Comparison of ENCODE assay signal across 8 cellular contexts in genomic region chr16:21300309-21301167, GRCh38. TPM values are rescaled to one million over a fixed set of nuclear protein-coding genes. Genes with fewer than 3 reads are reported as not detected.
DNase-seq lines count a peak whose midpoint lies in the region; ATAC-seq and TF ChIP-seq lines count a peak whose summit lies in the region.

No MANE protein-coding gene starts in this region.

- H3K4me3 ChIP-seq in KMS-11 (IDR thresholded peaks at IDR 0.05; ENCODE audit: insufficient read depth, low read depth, low read length) (peak overlapping the region; percentile 57), PC-3 (ENCODE audit: low read length) (peak overlapping the region; percentile 81), vagina (peak overlapping the region; percentile 74 to 80)

- H3K36me3 ChIP-seq in ES-I3 (ENCODE audit: insufficient read depth, low read length) (no peaks in the 10 kb centered on the region), KMS-11 (ENCODE audit: insufficient read depth) (no peaks in the 10 kb centered on the region), PC-3 (ENCODE audit: low read depth, low read length) (no peaks in the 10 kb centered on the region), vagina (no peaks in the 10 kb centered on the region)

- H3K4me3 Mint-ChIP-seq in activated naive CD8-positive, alpha-beta T cell treated with anti-CD3 and anti-CD28 coated beads for 36 hours: peak overlapping the region; percentile 89

- H4K20me1 ChIP-seq in KMS-11 (ENCODE audit: insufficient read depth): no peaks in the 10 kb centered on the region
- no peaks in the 10 kb centered on the region for H4K20me1 ChIP-seq in PC-3 (ENCODE audit: low read length)

- DNase-seq in PC-3 (peak; percentile 98), Right ventricle myocardium inferior (ENCODE audit: missing footprints) (peak; percentile 91), occipital lobe (lab: John Stamatoyannopoulos, UW) (peak; percentile 94), vagina (ENCODE audit: extremely low spot score in 2 of 2) (peak in 1 of 2 donors; percentile 100)
- DNase-seq in activated naive CD8-positive, alpha-beta T cell treated with anti-CD3 and anti-CD28 coated beads for 36 hours: peak; percentile 59

- ATAC-seq in GM21737 (IDR thresholded peaks at IDR 0.05; ENCODE audit: unreplicated experiment): peak; percentile 54
- peak; percentile 74 for ATAC-seq in PC-3
- peak; percentile 99 for ATAC-seq in Right ventricle myocardium inferior

- H3K4me2 ChIP-seq in KMS-11 (peak overlapping the region; percentile 66), PC-3 (ENCODE audit: low read length) (peak overlapping the region; percentile 100)

- peak; percentile 77 for TF ChIP-seq CTCF in KMS-11 (conservative IDR thresholded peaks at IDR 0.05; ENCODE audit: low read depth, low read length)
- TF ChIP-seq CTCF in PC-3 (conservative IDR thresholded peaks at IDR 0.05; ENCODE audit: low read depth, low read length): peak; percentile 86
- TF ChIP-seq CTCF in vagina (IDR thresholded peaks at IDR 0.05): peak; percentile 57 to 75 (median 71)

- H3K79me2 ChIP-seq in KMS-11 (ENCODE audit: insufficient read depth, low read depth) (no peaks in the 10 kb centered on the region), PC-3 (ENCODE audit: low read length) (peaks cover 6% of the 10 kb centered on the region; the same call in 1 of the 2 replicates)

- TF ChIP-seq POLR2A in vagina (IDR thresholded peaks at IDR 0.05): peak in 1 of 2 donors; percentile 69

- H3F3A ChIP-seq in PC-3 (ENCODE audit: low read length, unreplicated experiment): no peaks in the 10 kb centered on the region

- H3K27me3 Mint-ChIP-seq in activated naive CD8-positive, alpha-beta T cell treated with anti-CD3 and anti-CD28 coated beads for 36 hours: peaks cover 78% of the 10 kb centered on the region

- peak overlapping the region; percentile 49 for H3K27ac Mint-ChIP-seq in activated naive CD8-positive, alpha-beta T cell treated with anti-CD3 and anti-CD28 coated beads for 36 hours

- peak overlapping the region; percentile 63 for H3K27ac ChIP-seq in KMS-11
- peak overlapping the region; percentile 75 for H3K27ac ChIP-seq in PC-3 (ENCODE audit: low read length)
- H3K27ac ChIP-seq in vagina: peak overlapping the region; percentile 94

- intact Hi-C loops in PC-3 (cut with micrococcal nuclease): loop anchor here (1.0 to 5.0 kb wide), 4 partner anchors 113 to 450 kb away; no protein-coding TSS in a partner anchor
- intact Hi-C loops in Right ventricle myocardium inferior (cut with DNase I): loop anchor here (1.0 to 10.0 kb wide), 5 partner anchors 22 to 254 kb away; partner anchors contain the start of gene CRYM
- intact Hi-C loops in vagina (cut with DNase I): loop anchor here (5.0 to 10.0 kb wide), 2 partner anchors 116 to 143 kb away; partner anchors contain the start of gene LDAF1

- no peaks in the 10 kb centered on the region for H3K9me3 ChIP-seq in ES-I3 (ENCODE audit: control insufficient read depth, insufficient read depth, low read length)
- H3K9me3 ChIP-seq in PC-3 (ENCODE audit: low read length): no peaks in the 10 kb centered on the region
- no peaks in the 10 kb centered on the region for H3K9me3 ChIP-seq in vagina

- H3K9me2 ChIP-seq in PC-3 (replicated peaks; ENCODE audit: low read length): no peaks in the 10 kb centered on the region

- no peaks in the 10 kb centered on the region for H3K36me3 Mint-ChIP-seq in activated naive CD8-positive, alpha-beta T cell treated with anti-CD3 and anti-CD28 coated beads for 36 hours

- H3K9me3 Mint-ChIP-seq in activated naive CD8-positive, alpha-beta T cell treated with anti-CD3 and anti-CD28 coated beads for 36 hours: no peaks in the 10 kb centered on the region

- CTCF ChIA-PET in PC-3 (lab: Charles Lee): interaction anchor here (0.6 to 1.7 kb wide), 11 partner anchors 15 to 858 kb away, joined by 3 to 11 read pairs (median 4); partner anchors contain the start of gene LDAF1

- H3K4me1 Mint-ChIP-seq in activated naive CD8-positive, alpha-beta T cell treated with anti-CD3 and anti-CD28 coated beads for 36 hours: peaks cover 21% of the 10 kb centered on the region

- H2AFZ ChIP-seq in KMS-11 (ENCODE audit: low read depth): peak overlapping the region; percentile 90
- peak overlapping the region; percentile 91 for H2AFZ ChIP-seq in PC-3 (ENCODE audit: low read length)

- H3K4me1 ChIP-seq in ES-I3 (ENCODE audit: insufficient read depth, low read length) (peaks cover 10% of the 10 kb centered on the region), KMS-11 (ENCODE audit: low read depth, poor library complexity, severe bottlenecking) (peaks cover 18% of the 10 kb centered on the region), PC-3 (ENCODE audit: insufficient read depth, low read length) (peaks cover 15% of the 10 kb centered on the region), vagina (peaks cover 20% of the 10 kb centered on the region)

- no peaks in the 10 kb centered on the region for H3K27me3 ChIP-seq in KMS-11 (ENCODE audit: insufficient read depth, low read depth)
- H3K27me3 ChIP-seq in PC-3 (ENCODE audit: low read length): no peaks in the 10 kb centered on the region
- H3K27me3 ChIP-seq in vagina: no peaks in the 10 kb centered on the region

- BruUV-seq in PC-3 (replicated peaks; lab: Mats Ljungman, UMichigan): TSS peak; percentile 39

- H3K9ac ChIP-seq in ES-I3 (ENCODE audit: low read depth, low read length) (peak overlapping the region; percentile 84), KMS-11 (peak overlapping the region; percentile 68), PC-3 (ENCODE audit: low read length) (peak overlapping the region; percentile 92)

- POLR2A ChIA-PET in PC-3 (lab: Charles Lee; ENCODE audit: unreplicated experiment): interaction anchor here (0.7 kb wide), 2 partner anchors 449 to 450 kb away, joined by 3 read pairs; no protein-coding TSS in a partner anchor

RNA-seq across cellular contexts. Expression of gene CRYM, which starts 22.4 kb away (rescaled TPM):
- total RNA-seq in PC-3 (2014; rRNA removed) (not detected in 2 replicates), Right ventricle myocardium inferior (63.3 TPM), occipital lobe (66.6 TPM), vagina (3.9 TPM)
- total RNA-seq in activated naive CD8-positive, alpha-beta T cell treated with anti-CD3 and anti-CD28 coated beads for 36 hours: not detected

Comparison
In these comparisons a context has a peak if more than half of its experiments do, and no peak if none do; other contexts are left out.
1. RNA of gene CRYM, which starts 22.4 kb away (total RNA-seq): 66.6 TPM in occipital lobe (single experiment) and 63.3 TPM in Right ventricle myocardium inferior (single experiment); 3.9 TPM in vagina (single experiment), not detected in PC-3 and not detected in activated naive CD8-positive, alpha-beta T cell treated with anti-CD3 and anti-CD28 coated beads for 36 hours; every median in the first group is over 10 times any median in the second.
2. Peak in every context shown above with its lines, with median percentiles within 50 percentile points of each other: H3K9ac ChIP-seq, ATAC-seq, H3K27ac ChIP-seq, H3K4me3 ChIP-seq and CTCF ChIP-seq.